In the genomic region with DNA sequence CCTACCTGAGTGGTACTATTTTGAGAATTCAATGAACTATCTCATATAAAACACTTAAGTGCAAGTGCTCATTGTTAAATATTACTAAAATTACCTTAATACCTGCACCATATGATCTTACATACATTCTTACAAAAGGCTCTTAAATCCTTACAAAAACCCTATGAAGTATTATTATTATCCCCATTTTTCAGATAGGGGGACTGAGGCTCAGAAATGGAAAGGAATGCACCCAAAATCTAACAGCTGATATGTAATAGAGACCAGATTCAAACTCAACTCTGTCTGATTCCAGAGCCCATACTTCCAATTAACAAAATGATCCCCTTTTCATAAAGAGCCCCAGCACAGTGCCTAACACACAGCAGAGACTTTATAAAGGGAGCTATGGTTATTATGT, we compare ENCODE assay signal across 11 cellular contexts. TPM values are rescaled to one million over a fixed set of nuclear protein-coding genes. Genes with fewer than 3 reads are reported as not detected.
A peak's percentile ranks its signal among the peaks of the same experiment; 100 is the strongest.
DNase-seq lines count a peak whose midpoint lies in the region; ATAC-seq and TF ChIP-seq lines count a peak whose summit lies in the region.
"Had no signal": no experiment of that assay in that cellular context is flagged by ENCODE, and none has a peak within 500 bp of the region (broad histone marks: within the 10 kb centered on the region; RNA-seq: fewer than 3 reads in every experiment).

No MANE protein-coding gene starts in this region.

- no peak for TF ChIP-seq RAD21 in SK-N-SH (IDR thresholded peaks at IDR 0.05; ENCODE audit: low read length)

- peaks cover 0 to 11% of the 10 kb centered on the region in 2 experiments; a peak in 2 of 4 replicates for H3K4me1 ChIP-seq in SK-N-SH (ENCODE audit: control insufficient read depth in 1 of 2, insufficient read depth in 2 of 2, low read depth in 1 of 2, low read length in 1 of 2)
- peaks cover 46 to 92% of the 10 kb centered on the region in 2 donors for H3K4me1 ChIP-seq in left lung

- intact Hi-C loops in left lung (cut with DNase I): no loop called here

- no peaks in the 10 kb centered on the region for H4K20me1 ChIP-seq in SK-N-SH (ENCODE audit: insufficient read depth)

- peaks cover 41% of the 10 kb centered on the region for H3F3A ChIP-seq in SK-N-SH (replicated peaks; ENCODE audit: insufficient read depth)

- DNase-seq in SK-N-SH (no peak), left lung (no peak), substantia nigra (lab: John Stamatoyannopoulos, UW) (no peak), MV-4-11 (lab: John Stamatoyannopoulos, UW) (no peak), ureter (ENCODE audit: low spot score) (no peak)
- DNase-seq in activated naive CD8-positive, alpha-beta T cell treated with anti-CD3 and anti-CD28 coated beads for 36 hours: no peak
- no peak for DNase-seq in T-helper 2 cell treated with Interferon-gamma antibody and Interleukin-4, amounts not matched to agents 5 μg/mL and 100 μg/mL, for 36 hours (ENCODE audit: low spot score)
- DNase-seq: 8988T had no signal

- H3K4me1 Mint-ChIP-seq in activated naive CD8-positive, alpha-beta T cell treated with anti-CD3 and anti-CD28 coated beads for 36 hours: peaks cover 62% of the 10 kb centered on the region
- peaks cover 39% of the 10 kb centered on the region for H3K4me1 Mint-ChIP-seq in T-helper 2 cell treated with Interferon-gamma antibody and Interleukin-4, amounts not matched to agents 5 μg/mL and 100 μg/mL, for 36 hours (ENCODE audit: low read depth)

- TF ChIP-seq CTCF in SK-N-SH (IDR thresholded peaks at IDR 0.05) (no peak), left lung (IDR thresholded peaks at IDR 0.05) (no peak)

- peak overlapping the region; percentile 28; the same call in 1 of the 2 replicates for H3K9ac ChIP-seq in SK-N-SH
- H3K9ac ChIP-seq: GM23248 had no signal

- H3K27ac ChIP-seq in SK-N-SH (ENCODE audit: low read depth in 2 of 2, low read length in 1 of 2) (peak overlapping the region; percentile 35 to 80; a peak in 3 of 4 replicates), left lung (peak overlapping the region; percentile 68 to 75), substantia nigra (ENCODE audit: low read depth, low read length, poor library complexity, severe bottlenecking) (peak overlapping the region; percentile 58)
- H3K27ac ChIP-seq: GM23248 had no signal

- H3K27me3 ChIP-seq in SK-N-SH (ENCODE audit: insufficient read depth) (no peaks in the 10 kb centered on the region), left lung (no peaks in the 10 kb centered on the region)

- no peaks in the 10 kb centered on the region for H3K27me3 Mint-ChIP-seq in activated naive CD8-positive, alpha-beta T cell treated with anti-CD3 and anti-CD28 coated beads for 36 hours
- H3K27me3 Mint-ChIP-seq in T-helper 2 cell treated with Interferon-gamma antibody and Interleukin-4, amounts not matched to agents 5 μg/mL and 100 μg/mL, for 36 hours (ENCODE audit: low read depth): no peaks in the 10 kb centered on the region
- H3K27me3 Mint-ChIP-seq: memory B cell had no signal

- H3K4me2 ChIP-seq in SK-N-SH: peak overlapping the region; percentile 13; the same call in 1 of the 2 replicates

- CTCF ChIA-PET in SK-N-SH (lab: Yijun Ruan, JAX): interaction anchor here (4.6 kb wide), 1 partner anchor 18 kb away, joined by 18 read pairs; a partner anchor contains a TSS

- H2AFZ ChIP-seq in SK-N-SH (ENCODE audit: low read depth): no peak overlapping the region
- H2AFZ ChIP-seq: GM23248 had no signal

- no peak overlapping the region for H3K4me3 Mint-ChIP-seq in activated naive CD8-positive, alpha-beta T cell treated with anti-CD3 and anti-CD28 coated beads for 36 hours
- no peak overlapping the region for H3K4me3 Mint-ChIP-seq in T-helper 2 cell treated with Interferon-gamma antibody and Interleukin-4, amounts not matched to agents 5 μg/mL and 100 μg/mL, for 36 hours
- H3K4me3 Mint-ChIP-seq: memory B cell had no signal

- peak overlapping the region; percentile 0 for H3K27ac Mint-ChIP-seq in activated naive CD8-positive, alpha-beta T cell treated with anti-CD3 and anti-CD28 coated beads for 36 hours
- no peak overlapping the region for H3K27ac Mint-ChIP-seq in T-helper 2 cell treated with Interferon-gamma antibody and Interleukin-4, amounts not matched to agents 5 μg/mL and 100 μg/mL, for 36 hours

- peaks cover 39 to 49% of the 10 kb centered on the region in 2 experiments for H3K36me3 ChIP-seq in SK-N-SH (replicated peaks in 1 of 2; ENCODE audit: control insufficient read depth in 1 of 2, insufficient read depth in 2 of 2, low read length in 1 of 2)
- H3K36me3 ChIP-seq in left lung: peaks cover 0 to 56% of the 10 kb centered on the region in 2 donors

- no peaks in the 10 kb centered on the region for H3K9me2 ChIP-seq in SK-N-SH

- H3K9me3 ChIP-seq in SK-N-SH: no peaks in the 10 kb centered on the region
- H3K9me3 ChIP-seq in left lung: no peaks in the 10 kb centered on the region

- POLR2A ChIA-PET in SK-N-SH (lab: Yijun Ruan, JAX): no interaction called here

- H3K4me3 ChIP-seq in SK-N-SH (ENCODE audit: low read depth in 2 of 2, low read length in 1 of 2) (no peak overlapping the region), left lung (no peak overlapping the region)
- H3K4me3 ChIP-seq: GM23248 had no signal

- peaks cover 77% of the 10 kb centered on the region for H3K36me3 Mint-ChIP-seq in activated naive CD8-positive, alpha-beta T cell treated with anti-CD3 and anti-CD28 coated beads for 36 hours
- peaks cover 60% of the 10 kb centered on the region for H3K36me3 Mint-ChIP-seq in T-helper 2 cell treated with Interferon-gamma antibody and Interleukin-4, amounts not matched to agents 5 μg/mL and 100 μg/mL, for 36 hours (ENCODE audit: low read depth)

- H3K9me3 Mint-ChIP-seq in activated naive CD8-positive, alpha-beta T cell treated with anti-CD3 and anti-CD28 coated beads for 36 hours: peaks cover 2% of the 10 kb centered on the region
- H3K9me3 Mint-ChIP-seq in T-helper 2 cell treated with Interferon-gamma antibody and Interleukin-4, amounts not matched to agents 5 μg/mL and 100 μg/mL, for 36 hours: no peaks in the 10 kb centered on the region
- H3K9me3 Mint-ChIP-seq: memory B cell had no signal

- ATAC-seq in SK-N-SH treated with all-trans-retinoic acid at 6 μM for 48 hours: no peak
- ATAC-seq in left lung: no peak

- peaks cover 100% of the 10 kb centered on the region for H3K79me2 ChIP-seq in SK-N-SH (ENCODE audit: insufficient read depth)

- TF ChIP-seq EP300 in SK-N-SH (IDR thresholded peaks at IDR 0.05; ENCODE audit: borderline replicate concordance in 1 of 2, low read depth in 1 of 2, low read length in 1 of 2): no peak

TF ChIP-seq in SK-N-SH, 30 proteins besides CTCF, POLR2A, EP300 and RAD21 (continues in another document):
- TF ChIP-seq NFIC (IDR thresholded peaks at IDR 0.05; ENCODE audit: borderline replicate concordance) (no peak), TAF1 (IDR thresholded peaks at IDR 0.05; ENCODE audit: borderline replicate concordance, low read depth, low read length) (no peak), FOXM1 (IDR thresholded peaks at IDR 0.05; ENCODE audit: low read depth) (no peak), MEF2A (IDR thresholded peaks at IDR 0.05; ENCODE audit: borderline replicate concordance, low read depth) (no peak), YY1 (IDR thresholded peaks at IDR 0.05; ENCODE audit: low read depth) (no peak)
- TF ChIP-seq, protein P1, sequence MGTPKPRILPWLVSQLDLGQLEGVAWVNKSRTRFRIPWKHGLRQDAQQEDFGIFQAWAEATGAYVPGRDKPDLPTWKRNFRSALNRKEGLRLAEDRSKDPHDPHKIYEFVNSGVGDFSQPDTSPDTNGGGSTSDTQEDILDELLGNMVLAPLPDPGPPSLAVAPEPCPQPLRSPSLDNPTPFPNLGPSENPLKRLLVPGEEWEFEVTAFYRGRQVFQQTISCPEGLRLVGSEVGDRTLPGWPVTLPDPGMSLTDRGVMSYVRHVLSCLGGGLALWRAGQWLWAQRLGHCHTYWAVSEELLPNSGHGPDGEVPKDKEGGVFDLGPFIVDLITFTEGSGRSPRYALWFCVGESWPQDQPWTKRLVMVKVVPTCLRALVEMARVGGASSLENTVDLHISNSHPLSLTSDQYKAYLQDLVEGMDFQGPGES (IDR thresholded peaks at IDR 0.05; ENCODE audit: low read depth, low read length): no peak

TF ChIP-seq in SK-N-SH treated with all-trans-retinoic acid at 6 μM for 48 hours, 23 proteins besides CTCF, POLR2A, EP300 and RAD21 (continues in another document):
- TF ChIP-seq RARB (CRISPR knock-in tag; IDR thresholded peaks at IDR 0.05) (no peak), ZC3H10 (CRISPR knock-in tag; IDR thresholded peaks at IDR 0.05) (no peak), GLIS3 (CRISPR knock-in tag; IDR thresholded peaks at IDR 0.05) (no peak)
- TF ChIP-seq, protein P2, sequence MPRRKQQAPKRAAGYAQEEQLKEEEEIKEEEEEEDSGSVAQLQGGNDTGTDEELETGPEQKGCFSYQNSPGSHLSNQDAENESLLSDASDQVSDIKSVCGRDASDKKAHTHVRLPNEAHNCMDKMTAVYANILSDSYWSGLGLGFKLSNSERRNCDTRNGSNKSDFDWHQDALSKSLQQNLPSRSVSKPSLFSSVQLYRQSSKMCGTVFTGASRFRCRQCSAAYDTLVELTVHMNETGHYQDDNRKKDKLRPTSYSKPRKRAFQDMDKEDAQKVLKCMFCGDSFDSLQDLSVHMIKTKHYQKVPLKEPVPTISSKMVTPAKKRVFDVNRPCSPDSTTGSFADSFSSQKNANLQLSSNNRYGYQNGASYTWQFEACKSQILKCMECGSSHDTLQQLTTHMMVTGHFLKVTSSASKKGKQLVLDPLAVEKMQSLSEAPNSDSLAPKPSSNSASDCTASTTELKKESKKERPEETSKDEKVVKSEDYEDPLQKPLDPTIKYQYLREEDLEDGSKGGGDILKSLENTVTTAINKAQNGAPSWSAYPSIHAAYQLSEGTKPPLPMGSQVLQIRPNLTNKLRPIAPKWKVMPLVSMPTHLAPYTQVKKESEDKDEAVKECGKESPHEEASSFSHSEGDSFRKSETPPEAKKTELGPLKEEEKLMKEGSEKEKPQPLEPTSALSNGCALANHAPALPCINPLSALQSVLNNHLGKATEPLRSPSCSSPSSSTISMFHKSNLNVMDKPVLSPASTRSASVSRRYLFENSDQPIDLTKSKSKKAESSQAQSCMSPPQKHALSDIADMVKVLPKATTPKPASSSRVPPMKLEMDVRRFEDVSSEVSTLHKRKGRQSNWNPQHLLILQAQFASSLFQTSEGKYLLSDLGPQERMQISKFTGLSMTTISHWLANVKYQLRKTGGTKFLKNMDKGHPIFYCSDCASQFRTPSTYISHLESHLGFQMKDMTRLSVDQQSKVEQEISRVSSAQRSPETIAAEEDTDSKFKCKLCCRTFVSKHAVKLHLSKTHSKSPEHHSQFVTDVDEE (CRISPR knock-in tag; IDR thresholded peaks at IDR 0.05): no peak

RNA-seq across cellular contexts. Expression of a gene that starts 17.5 kb away (rescaled TPM):
- polyA plus RNA-seq in SK-N-SH (2012; rRNA removed): 99.9 and 103 TPM in 2 replicates
- 72.3 and 83.8 TPM in 2 replicates for polyA plus RNA-seq in SK-N-SH (2012; cell fraction: cytosol; rRNA removed)
- 61.3 and 62.2 TPM in 2 replicates for polyA plus RNA-seq in SK-N-SH (2012; cell fraction: nucleus; rRNA removed)
- total RNA-seq in activated naive CD8-positive, alpha-beta T cell treated with anti-CD3 and anti-CD28 coated beads for 36 hours: 100 to 1,000 TPM; 196 to 206 TPM
- 100 to 1,000 TPM; 122 to 181 TPM for total RNA-seq in left lung
- total RNA-seq in ureter: 91.4 TPM

RNA-seq across cellular contexts. Expression of a gene that starts 33.9 kb away (rescaled TPM):
- polyA plus RNA-seq in SK-N-SH (2012; rRNA removed): 14.4 and 17.1 TPM in 2 replicates
- 19.1 and 20.2 TPM in 2 replicates for polyA plus RNA-seq in SK-N-SH (2012; cell fraction: cytosol; rRNA removed)
- 12.7 and 12.8 TPM in 2 replicates for polyA plus RNA-seq in SK-N-SH (2012; cell fraction: nucleus; rRNA removed)
- total RNA-seq in activated naive CD8-positive, alpha-beta T cell treated with anti-CD3 and anti-CD28 coated beads for 36 hours: 100 to 1,000 TPM; 111 TPM
- total RNA-seq in left lung: 10 to 100 TPM in 1 of 2 donors, 1 to 10 TPM in 1; 5.1 to 16.5 TPM
- total RNA-seq in ureter: 0.81 TPM

Comparison
In these comparisons a context has a peak if more than half of its experiments do, and no peak if none do; other contexts are left out.
1. RNA of a gene that starts 33.9 kb away (total RNA-seq): 111 TPM in activated naive CD8-positive, alpha-beta T cell treated with anti-CD3 and anti-CD28 coated beads for 36 hours; 5.1 to 16.5 TPM in left lung and 0.81 TPM in ureter (single experiment); every median in the first group is over 4 times any median in the second.
2. Peak in every context shown above with its lines, with median percentiles within 50 percentile points of each other: H3K27ac ChIP-seq.